Comparison of ENCODE assay signal across 1 cellular context in the genomic region with DNA sequence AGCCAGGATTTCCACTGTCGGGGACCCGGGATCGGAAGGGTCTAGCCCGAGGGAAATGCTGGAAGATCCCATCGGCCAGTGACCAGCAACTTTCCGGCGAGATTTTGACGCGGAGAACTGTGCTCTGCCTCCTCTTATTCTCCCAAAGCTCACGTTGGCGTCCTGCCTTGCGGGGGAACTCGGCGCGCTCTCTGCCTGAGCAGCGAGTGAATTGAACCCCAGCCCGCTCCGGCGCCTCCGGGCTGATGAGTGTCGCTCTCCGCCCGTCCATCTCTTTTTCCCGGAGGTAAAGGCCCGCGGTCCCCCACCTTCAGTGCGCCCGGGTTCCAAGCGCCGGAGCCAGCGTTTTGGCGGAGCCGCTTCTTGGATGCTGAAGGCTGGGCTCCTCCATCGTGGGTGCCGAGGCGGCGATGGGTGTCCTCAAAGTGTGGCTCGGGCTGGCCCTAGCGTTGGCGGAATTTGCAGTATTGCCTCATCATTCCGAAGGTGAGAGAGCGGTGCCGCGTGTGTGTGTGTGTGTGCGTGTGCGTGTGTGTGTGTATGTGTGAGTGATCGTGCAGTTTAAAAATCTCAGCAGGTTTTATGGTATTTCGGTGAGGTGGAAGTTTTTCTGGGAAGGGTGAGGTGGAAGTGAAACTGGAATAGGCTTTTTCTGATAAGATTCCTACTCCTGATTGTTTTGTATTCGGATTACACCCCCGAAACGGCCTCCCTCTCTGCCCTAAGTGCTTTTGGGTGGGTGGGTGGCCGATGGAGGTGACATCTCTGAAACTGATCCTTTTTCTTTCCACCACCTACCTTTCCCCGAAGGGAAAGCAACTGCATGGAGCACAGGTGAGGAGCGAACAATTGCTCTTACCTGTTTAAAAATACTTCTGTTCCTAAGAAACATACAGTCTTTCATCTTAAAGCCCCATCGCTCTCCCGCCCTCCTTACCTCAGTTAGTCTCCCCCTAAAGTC.
TF ChIP-seq lines count a peak whose summit lies in the region.

No MANE protein-coding gene starts in this region.

TF ChIP-seq in K562, 482 proteins besides CTCF, POLR2A, EP300 and RAD21:
- TF ChIP-seq, protein P1, sequence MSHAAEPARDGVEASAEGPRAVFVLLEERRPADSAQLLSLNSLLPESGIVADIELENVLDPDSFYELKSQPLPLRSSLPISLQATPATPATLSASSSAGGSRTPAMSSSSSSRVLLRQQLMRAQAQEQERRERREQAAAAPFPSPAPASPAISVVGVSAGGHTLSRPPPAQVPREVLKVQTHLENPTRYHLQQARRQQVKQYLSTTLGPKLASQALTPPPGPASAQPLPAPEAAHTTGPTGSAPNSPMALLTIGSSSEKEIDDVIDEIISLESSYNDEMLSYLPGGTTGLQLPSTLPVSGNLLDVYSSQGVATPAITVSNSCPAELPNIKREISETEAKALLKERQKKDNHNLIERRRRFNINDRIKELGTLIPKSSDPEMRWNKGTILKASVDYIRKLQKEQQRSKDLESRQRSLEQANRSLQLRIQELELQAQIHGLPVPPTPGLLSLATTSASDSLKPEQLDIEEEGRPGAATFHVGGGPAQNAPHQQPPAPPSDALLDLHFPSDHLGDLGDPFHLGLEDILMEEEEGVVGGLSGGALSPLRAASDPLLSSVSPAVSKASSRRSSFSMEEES (CRISPR knock-in tag; IDR thresholded peaks at IDR 0.05), result no peak
- TF ChIP-seq ELF4 (CRISPR knock-in tag; IDR thresholded peaks at IDR 0.05) (no peak), CEBPG (CRISPR knock-in tag; IDR thresholded peaks at IDR 0.05) (peak; percentile 16; the same call in 1 of the 2 replicates), CEBPG (tag; conservative IDR thresholded peaks at IDR 0.05 in 1 of 2, IDR thresholded peaks at IDR 0.05 in 1 of 2) (peak; percentile 17 to 34; a peak in 2 of 4 replicates)
- TF ChIP-seq, protein P2, sequence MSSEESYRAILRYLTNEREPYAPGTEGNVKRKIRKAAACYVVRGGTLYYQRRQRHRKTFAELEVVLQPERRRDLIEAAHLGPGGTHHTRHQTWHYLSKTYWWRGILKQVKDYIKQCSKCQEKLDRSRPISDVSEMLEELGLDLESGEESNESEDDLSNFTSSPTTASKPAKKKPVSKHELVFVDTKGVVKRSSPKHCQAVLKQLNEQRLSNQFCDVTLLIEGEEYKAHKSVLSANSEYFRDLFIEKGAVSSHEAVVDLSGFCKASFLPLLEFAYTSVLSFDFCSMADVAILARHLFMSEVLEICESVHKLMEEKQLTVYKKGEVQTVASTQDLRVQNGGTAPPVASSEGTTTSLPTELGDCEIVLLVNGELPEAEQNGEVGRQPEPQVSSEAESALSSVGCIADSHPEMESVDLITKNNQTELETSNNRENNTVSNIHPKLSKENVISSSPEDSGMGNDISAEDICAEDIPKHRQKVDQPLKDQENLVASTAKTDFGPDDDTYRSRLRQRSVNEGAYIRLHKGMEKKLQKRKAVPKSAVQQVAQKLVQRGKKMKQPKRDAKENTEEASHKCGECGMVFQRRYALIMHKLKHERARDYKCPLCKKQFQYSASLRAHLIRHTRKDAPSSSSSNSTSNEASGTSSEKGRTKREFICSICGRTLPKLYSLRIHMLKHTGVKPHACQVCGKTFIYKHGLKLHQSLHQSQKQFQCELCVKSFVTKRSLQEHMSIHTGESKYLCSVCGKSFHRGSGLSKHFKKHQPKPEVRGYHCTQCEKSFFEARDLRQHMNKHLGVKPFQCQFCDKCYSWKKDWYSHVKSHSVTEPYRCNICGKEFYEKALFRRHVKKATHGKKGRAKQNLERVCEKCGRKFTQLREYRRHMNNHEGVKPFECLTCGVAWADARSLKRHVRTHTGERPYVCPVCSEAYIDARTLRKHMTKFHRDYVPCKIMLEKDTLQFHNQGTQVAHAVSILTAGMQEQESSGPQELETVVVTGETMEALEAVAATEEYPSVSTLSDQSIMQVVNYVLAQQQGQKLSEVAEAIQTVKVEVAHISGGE (CRISPR knock-in tag; IDR thresholded peaks at IDR 0.05), result no peak
- TF ChIP-seq, protein P3, sequence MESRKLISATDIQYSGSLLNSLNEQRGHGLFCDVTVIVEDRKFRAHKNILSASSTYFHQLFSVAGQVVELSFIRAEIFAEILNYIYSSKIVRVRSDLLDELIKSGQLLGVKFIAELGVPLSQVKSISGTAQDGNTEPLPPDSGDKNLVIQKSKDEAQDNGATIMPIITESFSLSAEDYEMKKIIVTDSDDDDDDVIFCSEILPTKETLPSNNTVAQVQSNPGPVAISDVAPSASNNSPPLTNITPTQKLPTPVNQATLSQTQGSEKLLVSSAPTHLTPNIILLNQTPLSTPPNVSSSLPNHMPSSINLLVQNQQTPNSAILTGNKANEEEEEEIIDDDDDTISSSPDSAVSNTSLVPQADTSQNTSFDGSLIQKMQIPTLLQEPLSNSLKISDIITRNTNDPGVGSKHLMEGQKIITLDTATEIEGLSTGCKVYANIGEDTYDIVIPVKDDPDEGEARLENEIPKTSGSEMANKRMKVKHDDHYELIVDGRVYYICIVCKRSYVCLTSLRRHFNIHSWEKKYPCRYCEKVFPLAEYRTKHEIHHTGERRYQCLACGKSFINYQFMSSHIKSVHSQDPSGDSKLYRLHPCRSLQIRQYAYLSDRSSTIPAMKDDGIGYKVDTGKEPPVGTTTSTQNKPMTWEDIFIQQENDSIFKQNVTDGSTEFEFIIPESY (CRISPR knock-in tag; IDR thresholded peaks at IDR 0.05), result peak; percentile 47; the same call in 1 of the 2 replicates
- TF ChIP-seq, protein P4, sequence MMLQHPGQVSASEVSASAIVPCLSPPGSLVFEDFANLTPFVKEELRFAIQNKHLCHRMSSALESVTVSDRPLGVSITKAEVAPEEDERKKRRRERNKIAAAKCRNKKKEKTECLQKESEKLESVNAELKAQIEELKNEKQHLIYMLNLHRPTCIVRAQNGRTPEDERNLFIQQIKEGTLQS (IDR thresholded peaks at IDR 0.05), result 0 out of 2 replicates have a peak, but pooled peaks have one; percentile 23
- TF ChIP-seq, protein P4 (CRISPR knock-in tag; conservative IDR thresholded peaks at IDR 0.05), result no peak
TF ChIP-seq in K562: peak in this region for 3.
